Comparison of ENCODE assay signal across 8 cellular contexts in the genomic region with DNA sequence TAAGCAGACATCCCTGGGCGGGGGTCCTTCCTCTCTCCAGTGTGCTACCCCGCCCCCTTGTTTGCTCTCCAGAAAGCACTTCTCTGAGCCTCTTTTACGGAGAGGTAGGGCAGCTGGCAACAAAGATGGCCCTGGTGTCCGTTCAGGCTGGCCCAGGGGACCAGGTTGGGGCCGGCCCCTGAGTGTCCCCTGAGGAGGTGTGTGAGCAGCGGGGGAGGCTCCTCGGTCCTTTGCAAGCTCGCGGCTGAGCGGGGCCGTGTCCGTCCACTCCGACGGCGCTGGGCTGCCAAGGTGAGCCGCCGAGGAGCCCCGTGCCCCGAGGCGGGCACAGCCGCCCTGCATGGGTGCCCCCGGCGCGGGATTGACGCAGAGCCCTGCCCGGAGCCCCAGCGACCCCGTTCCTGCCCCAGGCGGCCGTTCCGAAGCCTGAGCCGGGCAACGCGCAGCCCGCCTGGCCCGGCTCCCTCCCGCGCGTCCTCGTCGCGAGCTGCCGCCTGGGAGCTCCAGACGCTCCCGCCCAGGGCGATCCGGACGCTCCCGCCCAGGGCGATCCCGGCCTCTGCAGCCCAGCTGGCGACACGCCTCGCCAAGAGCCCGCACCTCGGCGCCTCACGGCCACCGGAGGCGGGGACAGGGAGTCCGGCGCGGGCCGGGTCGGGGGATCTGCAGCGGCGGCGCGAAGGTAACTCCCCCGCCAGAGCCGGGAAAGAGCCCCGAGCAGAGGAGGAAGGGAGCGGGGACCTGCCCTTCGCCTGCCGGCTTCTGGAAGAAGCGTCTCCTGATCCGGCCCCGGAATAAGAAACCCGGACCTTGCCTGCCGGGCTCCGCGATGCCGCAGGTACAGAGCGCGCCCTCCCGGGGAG. TPM values are rescaled to one million over a fixed set of nuclear protein-coding genes. Genes with fewer than 3 reads are reported as not detected.
DNase-seq lines count a peak whose midpoint lies in the region; ATAC-seq and TF ChIP-seq lines count a peak whose summit lies in the region.

Gene PROKR1, plus strand, starts transcription at position 569 of the 863 bp plus-strand sequence. CDS start 2,243 bp downstream, outside the sequence.

- H3K9me3 ChIP-seq in T-helper 17 cell (ENCODE audit: control insufficient read depth, low read length, poor library complexity, severe bottlenecking), result peaks cover 3% of the 10 kb centered on the region
- H3K9me3 ChIP-seq in neural cell (ENCODE audit: low read length), result peaks cover 5% of the 10 kb centered on the region

- no peaks in the 10 kb centered on the region for H3K9me2 ChIP-seq in neural cell (ENCODE audit: insufficient read depth, low read length)

- H3K27ac ChIP-seq in ACC112 (ENCODE audit: low read depth, low read length), result no peak within 1 kb of the TSS
- no peak within 1 kb of the TSS for H3K27ac ChIP-seq in neural cell (ENCODE audit: low read length)

- TF ChIP-seq CTCF in GM12865 (IDR thresholded peaks at IDR 0.05; ENCODE audit: insufficient read depth, low read depth, low read length, missing control alignments) (no peak), fibroblast of pulmonary artery (IDR thresholded peaks at IDR 0.05; ENCODE audit: low read length, missing control alignments) (no peak), neural cell (IDR thresholded peaks at IDR 0.05; ENCODE audit: poor library complexity, severe bottlenecking) (no peak)

- H3K79me2 ChIP-seq in ACC112 (ENCODE audit: control insufficient read depth, insufficient read depth, low read length, unreplicated experiment) (no peaks in the 10 kb centered on the region), neural cell (replicated peaks; ENCODE audit: insufficient read depth, low read length) (no peaks in the 10 kb centered on the region)

- H3K4me1 Mint-ChIP-seq in T-helper 17 cell, result no peaks in the 10 kb centered on the region

- H3K36me3 ChIP-seq in ACC112 (ENCODE audit: insufficient read depth, low read length), result no peaks in the 10 kb centered on the region
- no peaks in the 10 kb centered on the region for H3K36me3 ChIP-seq in neural cell (ENCODE audit: insufficient read depth, low read length)

- H3K4me3 ChIP-seq in ACC112 (ENCODE audit: low read depth, low read length) (peak within 1 kb of the TSS; percentile 75), GM12865 (ENCODE audit: low read depth, low read length) (peak within 1 kb of the TSS; percentile 21), fibroblast of pulmonary artery (replicated peaks; ENCODE audit: low read depth, low read length) (peak within 1 kb of the TSS; percentile 48), neural cell (ENCODE audit: low read length) (peak within 1 kb of the TSS; percentile 79)

- no peaks in the 10 kb centered on the region for H3F3A ChIP-seq in neural cell (ENCODE audit: insufficient read depth, low read length, poor library complexity, severe bottlenecking)

- no peak for DNase-seq in GM12865 (ENCODE audit: low read depth)
- DNase-seq in T-helper 17 cell, result peak in 1 of 3 donors; percentile 5
- peak; percentile 17 for DNase-seq in fibroblast of pulmonary artery (ENCODE audit: low read depth)
- no peak for DNase-seq in NCI-H1694 (lab: John Stamatoyannopoulos, UW)
- DNase-seq in ureter (ENCODE audit: low spot score), result no peak

- peaks cover 60% of the 10 kb centered on the region for H3K27me3 Mint-ChIP-seq in T-helper 17 cell

- no peak within 1 kb of the TSS for H3K27ac Mint-ChIP-seq in T-helper 17 cell

- ATAC-seq in T-helper 17 cell (peak; percentile 53), GM18498 (IDR thresholded peaks at IDR 0.05; ENCODE audit: unreplicated experiment) (no peak)

- H2AFZ ChIP-seq in ACC112 (ENCODE audit: low read length, unreplicated experiment) (peak within 1 kb of the TSS; percentile 51), neural cell (ENCODE audit: low read depth, low read length) (no peak within 1 kb of the TSS)

- H3K36me3 Mint-ChIP-seq in T-helper 17 cell (ENCODE audit: low read depth), result peaks cover 2% of the 10 kb centered on the region

- no peaks in the 10 kb centered on the region for H4K20me1 ChIP-seq in neural cell (ENCODE audit: insufficient read depth)

- peak within 1 kb of the TSS; percentile 57 for H3K9ac ChIP-seq in neural cell (ENCODE audit: low read length)

- no peaks in the 10 kb centered on the region for H3K4me1 ChIP-seq in ACC112 (ENCODE audit: control insufficient read depth, insufficient read depth, low read length, unreplicated experiment)

- TF ChIP-seq EP300 in neural cell (conservative IDR thresholded peaks at IDR 0.05; ENCODE audit: poor library complexity, severe bottlenecking), result no peak

- no peak for TF ChIP-seq RAD21 in neural cell (conservative IDR thresholded peaks at IDR 0.05)

- H3K4me2 ChIP-seq in neural cell (ENCODE audit: low read length), result peak within 1 kb of the TSS; percentile 39

- H3K4me3 Mint-ChIP-seq in T-helper 17 cell, result peak within 1 kb of the TSS; percentile 67

- H3K27me3 ChIP-seq in ACC112 (ENCODE audit: insufficient read depth, low read length), result peaks cover 92% of the 10 kb centered on the region
- H3K27me3 ChIP-seq in neural cell (ENCODE audit: insufficient read depth, low read depth, low read length), result peaks cover 43% of the 10 kb centered on the region

TF ChIP-seq in neural cell, 6 proteins besides CTCF, POLR2A, EP300 and RAD21:
- TF ChIP-seq POLR2AphosphoS5 (IDR thresholded peaks at IDR 0.05), result no peak
- TF ChIP-seq MXI1 (conservative IDR thresholded peaks at IDR 0.05; ENCODE audit: poor library complexity, severe bottlenecking), result peak; percentile 19
- TF ChIP-seq TAF1 (IDR thresholded peaks at IDR 0.05; ENCODE audit: low read depth), result no peak
- TF ChIP-seq SMC3 (conservative IDR thresholded peaks at IDR 0.05; ENCODE audit: poor library complexity), result no peak
- TF ChIP-seq REST (IDR thresholded peaks at IDR 0.05; ENCODE audit: borderline replicate concordance), result no peak
- TF ChIP-seq EZH2 (IDR thresholded peaks at IDR 0.05; ENCODE audit: borderline replicate concordance, insufficient read depth, low read length, poor library complexity, severe bottlenecking), result peak; percentile 41

RNA-seq across cellular contexts. Expression of gene PROKR1, which starts in this region (rescaled TPM):
- not detected for total RNA-seq in T-helper 17 cell
- polyA plus RNA-seq in neural cell, result 0.06 TPM in 1 of 2 replicates, not detected in the other
- polyA minus RNA-seq in neural cell, result not detected in 2 replicates
- not detected for total RNA-seq in ureter

Comparison
In these comparisons a context has a peak if more than half of its experiments do, and no peak if none do; other contexts are left out.
1. Peak in ATAC-seq in T-helper 17 cell; RNA of the gene not detected or under 1 TPM.
2. H3K4me3 ChIP-seq: peak in every context shown above with its lines; median percentile 79 in neural cell; 75 in ACC112; 48 in fibroblast of pulmonary artery; 21 in GM12865.